In genomic region chr2:181128199-181128598, GRCh38 we compare ENCODE assay signal across 9 cellular contexts.
DNase-seq lines count a peak whose midpoint lies in the region; ATAC-seq lines count a peak whose summit lies in the region.
"Had no signal": no experiment of that assay in that cellular context is flagged by ENCODE, and none has a peak within 500 bp of the region (broad histone marks: within the 10 kb centered on the region; RNA-seq: fewer than 3 reads in every experiment).

No MANE protein-coding gene starts in this region.

- no peaks in the 10 kb centered on the region for H3K27me3 Mint-ChIP-seq in activated naive CD4-positive, alpha-beta T cell treated with anti-CD3 and anti-CD28 coated beads, Interleukin-2, amount 50 U/mL, for 24 hours

- no peaks in the 10 kb centered on the region for H3K9me3 Mint-ChIP-seq in activated naive CD4-positive, alpha-beta T cell treated with anti-CD3 and anti-CD28 coated beads, Interleukin-2, amount 50 U/mL, for 24 hours
- H3K9me3 Mint-ChIP-seq in stimulated activated effector memory CD8-positive, alpha-beta T cell treated with anti-CD3 and anti-CD28 coated beads, Interleukin-12 subunit alpha, Interleukin-12 subunit beta, amount 100 ng/mL, for 72 hours, result no peaks in the 10 kb centered on the region

- peak overlapping the region; percentile 8 for H3K4me3 Mint-ChIP-seq in activated naive CD4-positive, alpha-beta T cell treated with anti-CD3 and anti-CD28 coated beads, Interleukin-2, amount 50 U/mL, for 24 hours
- H3K4me3 Mint-ChIP-seq in stimulated activated effector memory CD8-positive, alpha-beta T cell treated with anti-CD3 and anti-CD28 coated beads, Interleukin-12 subunit alpha, Interleukin-12 subunit beta, amount 100 ng/mL, for 72 hours, result peak overlapping the region; percentile 62

- ATAC-seq in GM21786 (IDR thresholded peaks at IDR 0.05; ENCODE audit: unreplicated experiment), result peak; percentile 59
- ATAC-seq in HG03432 (IDR thresholded peaks at IDR 0.05; ENCODE audit: unreplicated experiment), result peak; percentile 79
- peak; percentile 66 for ATAC-seq in stimulated activated effector memory CD8-positive, alpha-beta T cell treated with anti-CD3 and anti-CD28 coated beads, Interleukin-12 subunit alpha, Interleukin-12 subunit beta, amount 100 ng/mL, for 72 hours

- peaks cover 8% of the 10 kb centered on the region for H3K36me3 Mint-ChIP-seq in activated naive CD4-positive, alpha-beta T cell treated with anti-CD3 and anti-CD28 coated beads, Interleukin-2, amount 50 U/mL, for 24 hours
- H3K36me3 Mint-ChIP-seq in stimulated activated effector memory CD8-positive, alpha-beta T cell treated with anti-CD3 and anti-CD28 coated beads, Interleukin-12 subunit alpha, Interleukin-12 subunit beta, amount 100 ng/mL, for 72 hours, result peaks cover 7% of the 10 kb centered on the region

- DNase-seq in activated naive CD4-positive, alpha-beta T cell treated with anti-CD3 and anti-CD28 coated beads, Interleukin-2, amount 50 U/mL, for 16 hours, result no peak
- no peak for DNase-seq in stimulated activated effector memory CD8-positive, alpha-beta T cell treated with anti-CD3 and anti-CD28 coated beads, Interleukin-12 subunit alpha, Interleukin-12 subunit beta, amount 100 ng/mL, for 72 hours (ENCODE audit: low spot score in 2 of 2)
- no peak for DNase-seq in NCI-H2171 (lab: John Stamatoyannopoulos, UW)
- DNase-seq in NCI-H146 (lab: John Stamatoyannopoulos, UW), result no peak
- no peak for DNase-seq in nucleus accumbens (lab: John Stamatoyannopoulos, UW)
- DNase-seq: activated naive CD4-positive, alpha-beta T cell had no signal

- peaks cover 82% of the 10 kb centered on the region for H3K4me1 Mint-ChIP-seq in activated naive CD4-positive, alpha-beta T cell treated with anti-CD3 and anti-CD28 coated beads, Interleukin-2, amount 50 U/mL, for 24 hours
- peaks cover 53% of the 10 kb centered on the region for H3K4me1 Mint-ChIP-seq in stimulated activated effector memory CD8-positive, alpha-beta T cell treated with anti-CD3 and anti-CD28 coated beads, Interleukin-12 subunit alpha, Interleukin-12 subunit beta, amount 100 ng/mL, for 72 hours

- peak overlapping the region; percentile 8 for H3K27ac Mint-ChIP-seq in activated naive CD4-positive, alpha-beta T cell treated with anti-CD3 and anti-CD28 coated beads, Interleukin-2, amount 50 U/mL, for 24 hours
- H3K27ac Mint-ChIP-seq in stimulated activated effector memory CD8-positive, alpha-beta T cell treated with anti-CD3 and anti-CD28 coated beads, Interleukin-12 subunit alpha, Interleukin-12 subunit beta, amount 100 ng/mL, for 72 hours, result peak overlapping the region; percentile 82
